ENCODE assay signal across 8 cellular contexts in genomic region chr7:155298288-155298833, GRCh38. TPM values are rescaled to one million over a fixed set of nuclear protein-coding genes. Genes with fewer than 3 reads are reported as not detected.
DNase-seq lines count a peak whose midpoint lies in the region; ATAC-seq lines count a peak whose summit lies in the region.

No MANE protein-coding gene starts in this region.

- H3K36me3 Mint-ChIP-seq in activated naive CD8-positive, alpha-beta T cell treated with anti-CD3 and anti-CD28 coated beads for 36 hours: peaks cover 29% of the 10 kb centered on the region

- H3K4me3 Mint-ChIP-seq in activated naive CD8-positive, alpha-beta T cell treated with anti-CD3 and anti-CD28 coated beads for 36 hours: peak overlapping the region; percentile 92
- H3K4me3 Mint-ChIP-seq in stimulated activated naive CD8-positive, alpha-beta T cell treated with anti-CD3 and anti-CD28 coated beads, Interleukin-15, amount 100 ng/mL, for 72 hours: peak overlapping the region; percentile 93 to 97

- no peaks in the 10 kb centered on the region for H3K27me3 Mint-ChIP-seq in activated naive CD8-positive, alpha-beta T cell treated with anti-CD3 and anti-CD28 coated beads for 36 hours
- H3K27me3 Mint-ChIP-seq in stimulated activated naive CD8-positive, alpha-beta T cell treated with anti-CD3 and anti-CD28 coated beads, Interleukin-15, amount 100 ng/mL, for 72 hours: peaks cover 9% of the 10 kb centered on the region

- H3K9me3 Mint-ChIP-seq in activated naive CD8-positive, alpha-beta T cell treated with anti-CD3 and anti-CD28 coated beads for 36 hours: no peaks in the 10 kb centered on the region
- no peaks in the 10 kb centered on the region for H3K9me3 Mint-ChIP-seq in stimulated activated naive CD8-positive, alpha-beta T cell treated with anti-CD3 and anti-CD28 coated beads, Interleukin-15, amount 100 ng/mL, for 72 hours

- H3K4me3 ChIP-seq in iPS-11a (ENCODE audit: low read depth, low read length): peak overlapping the region; percentile 64

- DNase-seq in NOMO-1 treated with DMSO at 0.1 percent for 48 hours (lab: John Stamatoyannopoulos, UW; ENCODE audit: unreplicated experiment) (peak; percentile 5), NOMO-1 (lab: John Stamatoyannopoulos, UW; ENCODE audit: unreplicated experiment in 2 of 2) (no peak), cortex of kidney (lab: John Stamatoyannopoulos, UW) (no peak)
- peak; percentile 18 for DNase-seq in activated naive CD8-positive, alpha-beta T cell treated with anti-CD3 and anti-CD28 coated beads for 36 hours
- peak in 1 of 2 donors; percentile 54 for DNase-seq in stimulated activated naive CD8-positive, alpha-beta T cell treated with anti-CD3 and anti-CD28 coated beads, Interleukin-15, amount 100 ng/mL, for 72 hours

- ATAC-seq in HG03432 (IDR thresholded peaks at IDR 0.05; ENCODE audit: unreplicated experiment) (peak; percentile 2), HG03571 (IDR thresholded peaks at IDR 0.05; ENCODE audit: unreplicated experiment) (no peak)
- ATAC-seq in stimulated activated naive CD8-positive, alpha-beta T cell treated with anti-CD3 and anti-CD28 coated beads, Interleukin-15, amount 100 ng/mL, for 72 hours: no peak

- peaks cover 30% of the 10 kb centered on the region for H3K4me1 Mint-ChIP-seq in activated naive CD8-positive, alpha-beta T cell treated with anti-CD3 and anti-CD28 coated beads for 36 hours
- H3K4me1 Mint-ChIP-seq in stimulated activated naive CD8-positive, alpha-beta T cell treated with anti-CD3 and anti-CD28 coated beads, Interleukin-15, amount 100 ng/mL, for 72 hours: peaks cover 38% of the 10 kb centered on the region

- peak overlapping the region; percentile 95 for H3K27ac Mint-ChIP-seq in activated naive CD8-positive, alpha-beta T cell treated with anti-CD3 and anti-CD28 coated beads for 36 hours
- H3K27ac Mint-ChIP-seq in stimulated activated naive CD8-positive, alpha-beta T cell treated with anti-CD3 and anti-CD28 coated beads, Interleukin-15, amount 100 ng/mL, for 72 hours: peak overlapping the region; percentile 97 to 98

RNA-seq across cellular contexts. Expression of gene INSIG1, which starts 0.7 kb away (rescaled TPM):
- total RNA-seq in activated naive CD8-positive, alpha-beta T cell treated with anti-CD3 and anti-CD28 coated beads for 36 hours: 10 to 100 TPM; 52.5 to 53.4 TPM

Comparison
In these comparisons a context has a peak if more than half of its experiments do, and no peak if none do; other contexts are left out.
1. DNase-seq: peak in NOMO-1 treated with DMSO at 0.1 percent for 48 hours (single experiment) and activated naive CD8-positive, alpha-beta T cell treated with anti-CD3 and anti-CD28 coated beads for 36 hours (single experiment); none in NOMO-1 (0 of 2) and cortex of kidney (single experiment).